ENCODE assay signal across 11 cellular contexts in genomic region chr4:126748736-126749135, GRCh38.
"Had no signal": no experiment of that assay in that cellular context is flagged by ENCODE, and none has a peak within 500 bp of the region (broad histone marks: within the 10 kb centered on the region; RNA-seq: fewer than 3 reads in every experiment).

No MANE protein-coding gene starts in this region.

- ATAC-seq: activated T-helper 17 cell treated with anti-CD3 and anti-CD28 coated beads, Interleukin-2, amount 50 U/mL, for 72 hours; WTC11 had no signal

- H3K27me3 ChIP-seq: esophagus squamous epithelium, neural progenitor cell, ovary had no signal

- H3K4me2 ChIP-seq: neural progenitor cell had no signal

- H3K4me3 ChIP-seq: esophagus squamous epithelium, neural progenitor cell, ovary had no signal

- H3K4me1 ChIP-seq: esophagus squamous epithelium, neural progenitor cell had no signal

- DNase-seq: activated CD4-positive, alpha-beta T cell treated with anti-CD3 and anti-CD28 coated beads, Interleukin-2, amount 10 ng/mL, durations not matched to agents 24 days and 14 days; activated CD8-positive, alpha-beta memory T cell treated with anti-CD3 and anti-CD28 coated beads for 24 hours; activated naive CD4-positive, alpha-beta T cell treated with anti-CD3 and anti-CD28 coated beads for 36 hours; activated T-cell treated with anti-CD3 and anti-CD28 coated beads for 4 hours; esophagus squamous epithelium; hippocampal formation; ovary; stimulated activated CD4-positive, alpha-beta T cell treated with anti-CD3 and anti-CD28 coated beads, Interleukin-2, amount 100 ng/mL, for 48 hours had no signal

- H3K9ac ChIP-seq: neural progenitor cell had no signal

- H3K27ac ChIP-seq: esophagus squamous epithelium, neural progenitor cell, ovary had no signal

- H3K9me3 ChIP-seq: ovary had no signal

- H3K36me3 ChIP-seq: esophagus squamous epithelium, neural progenitor cell, ovary had no signal

- H2AFZ ChIP-seq: neural progenitor cell had no signal
